ENCODE assay signal across 24 cellular contexts in genomic region chr4:13922459-13922858, GRCh38.
A peak's percentile ranks its signal among the peaks of the same experiment; 100 is the strongest.
DNase-seq lines count a peak whose midpoint lies in the region; ATAC-seq and TF ChIP-seq lines count a peak whose summit lies in the region.
"Had no signal": no experiment of that assay in that cellular context is flagged by ENCODE, and none has a peak within 500 bp of the region (broad histone marks: within the 10 kb centered on the region; RNA-seq: fewer than 3 reads in every experiment).

No MANE protein-coding gene starts in this region.

- no peak overlapping the region; the same call in 1 of the 2 replicates for H3K4me2 ChIP-seq in SK-N-SH
- no peak overlapping the region for H3K4me2 ChIP-seq in GM23338

- H3K4me3 ChIP-seq in SK-N-SH (ENCODE audit: low read depth in 2 of 2, low read length in 1 of 2) (no peak overlapping the region), GM23338 (no peak overlapping the region)
- H3K4me3 ChIP-seq: dorsolateral prefrontal cortex had no signal

- H3K4me1 ChIP-seq in SK-N-SH (ENCODE audit: control insufficient read depth in 1 of 2, insufficient read depth in 2 of 2, low read depth in 1 of 2, low read length in 1 of 2) (peaks cover 0 to 50% of the 10 kb centered on the region in 2 experiments; a peak in 3 of 4 replicates), GM23338 (ENCODE audit: insufficient read depth) (no peaks in the 10 kb centered on the region)

- H3K9me3 ChIP-seq in SK-N-SH = no peaks in the 10 kb centered on the region

- H2AFZ ChIP-seq in SK-N-SH (ENCODE audit: low read depth) (peak overlapping the region; percentile 29; the same call in 1 of the 2 replicates), GM23338 (no peak overlapping the region)

- no peak for TF ChIP-seq CTCF in SK-N-SH (IDR thresholded peaks at IDR 0.05)
- TF ChIP-seq CTCF in chondrocyte (IDR thresholded peaks at IDR 0.05) = no peak
- TF ChIP-seq CTCF in GM23338 (conservative IDR thresholded peaks at IDR 0.05; ENCODE audit: low read depth in 2 of 2) = no peak

- H3K79me2 ChIP-seq in SK-N-SH (ENCODE audit: insufficient read depth) = no peaks in the 10 kb centered on the region
- no peaks in the 10 kb centered on the region for H3K79me2 ChIP-seq in GM23338 (replicated peaks; ENCODE audit: insufficient read depth)

- ATAC-seq in SK-N-SH treated with all-trans-retinoic acid at 6 μM for 48 hours = no peak
- ATAC-seq in HG02870 (IDR thresholded peaks at IDR 0.05; ENCODE audit: unreplicated experiment) = peak; percentile 50
- ATAC-seq in stimulated activated memory B cell treated with anti-CD40 and anti-IgM and Interleukin-4, amounts not matched to agents 10 μg/mL and 1 μg/mL and 100 μg/mL, for 72 hours = peak; percentile 73
- ATAC-seq in GM23338 = no peak
- no peak for ATAC-seq in HG02840 (IDR thresholded peaks at IDR 0.05; ENCODE audit: low FRiP score, unreplicated experiment)
- ATAC-seq: CD8-positive, alpha-beta T cell; PC-3; WTC11 had no signal

- no peaks in the 10 kb centered on the region for H3K27me3 ChIP-seq in SK-N-SH (ENCODE audit: insufficient read depth)
- H3K27me3 ChIP-seq in GM23338 (ENCODE audit: insufficient read depth) = no peaks in the 10 kb centered on the region
- H3K27me3 ChIP-seq: dorsolateral prefrontal cortex had no signal

- no peak for TF ChIP-seq EP300 in SK-N-SH (IDR thresholded peaks at IDR 0.05; ENCODE audit: borderline replicate concordance in 1 of 2, low read depth in 1 of 2, low read length in 1 of 2)

- peak overlapping the region; percentile 90 for H3K27ac Mint-ChIP-seq in chondrocyte (ENCODE audit: unreplicated experiment)
- peak overlapping the region; percentile 28 for H3K27ac Mint-ChIP-seq in stimulated activated memory B cell treated with anti-CD40 and anti-IgM and Interleukin-4, amounts not matched to agents 10 μg/mL and 1 μg/mL and 100 μg/mL, for 72 hours
- no peak overlapping the region for H3K27ac Mint-ChIP-seq in GM23338
- H3K27ac Mint-ChIP-seq: activated naive CD8-positive, alpha-beta T cell; CD8-positive, alpha-beta T cell; memory B cell; WTC11 had no signal

- H3K9ac ChIP-seq in SK-N-SH = peak overlapping the region; percentile 57

- H3K9me2 ChIP-seq in SK-N-SH (no peaks in the 10 kb centered on the region), GM23338 (ENCODE audit: insufficient read depth) (peaks cover 16% of the 10 kb centered on the region)

- H3K27me3 Mint-ChIP-seq in chondrocyte (ENCODE audit: low read depth) = no peaks in the 10 kb centered on the region
- H3K27me3 Mint-ChIP-seq in stimulated activated memory B cell treated with anti-CD40 and anti-IgM and Interleukin-4, amounts not matched to agents 10 μg/mL and 1 μg/mL and 100 μg/mL, for 72 hours = no peaks in the 10 kb centered on the region
- H3K27me3 Mint-ChIP-seq in GM23338 (ENCODE audit: insufficient read depth, low read depth, poor library complexity) = no peaks in the 10 kb centered on the region
- H3K27me3 Mint-ChIP-seq: activated naive CD8-positive, alpha-beta T cell had no signal

- H4K20me1 ChIP-seq in SK-N-SH (ENCODE audit: insufficient read depth) (no peaks in the 10 kb centered on the region), GM23338 (replicated peaks; ENCODE audit: insufficient read depth) (no peaks in the 10 kb centered on the region)

- CTCF ChIA-PET in SK-N-SH (lab: Yijun Ruan, JAX) = interaction anchor here (0.6 kb wide), 1 partner anchor 453 kb away, joined by 3 read pairs; no protein-coding TSS in a partner anchor

- peaks cover 3% of the 10 kb centered on the region for H3K9me3 Mint-ChIP-seq in chondrocyte (ENCODE audit: low read depth)
- H3K9me3 Mint-ChIP-seq in stimulated activated memory B cell treated with anti-CD40 and anti-IgM and Interleukin-4, amounts not matched to agents 10 μg/mL and 1 μg/mL and 100 μg/mL, for 72 hours = peaks cover 3% of the 10 kb centered on the region
- no peaks in the 10 kb centered on the region; the same call in 1 of the 3 replicates for H3K9me3 Mint-ChIP-seq in GM23338

- H3K4me1 Mint-ChIP-seq in chondrocyte (ENCODE audit: low read depth) (peaks cover 72% of the 10 kb centered on the region), GM23338 (peaks cover 15% of the 10 kb centered on the region)
- no peaks in the 10 kb centered on the region for H3K4me1 Mint-ChIP-seq in stimulated activated memory B cell treated with anti-CD40 and anti-IgM and Interleukin-4, amounts not matched to agents 10 μg/mL and 1 μg/mL and 100 μg/mL, for 72 hours
- H3K4me1 Mint-ChIP-seq: memory B cell had no signal

- POLR2A ChIA-PET in SK-N-SH (lab: Yijun Ruan, JAX) = no interaction called here

- DNase-seq in SK-N-SH (no peak), chondrocyte (ENCODE audit: low spot score) (no peak), GM23338 (ENCODE audit: low spot score) (no peak), NOMO-1 (lab: John Stamatoyannopoulos, UW; ENCODE audit: unreplicated experiment in 2 of 2) (no peak)
- DNase-seq: AML-193; CD8-positive, alpha-beta T cell; DMS153; dorsolateral prefrontal cortex; GDM1; H7; kidney glomerular epithelial cell; NCI-H1417; PC-3; Right ventricle myocardium superior; small intestine; T1000 had no signal

- no peaks in the 10 kb centered on the region for H3K36me3 ChIP-seq in SK-N-SH (replicated peaks in 1 of 2; ENCODE audit: control insufficient read depth in 1 of 2, insufficient read depth in 2 of 2, low read length in 1 of 2)
- no peaks in the 10 kb centered on the region for H3K36me3 ChIP-seq in GM23338 (ENCODE audit: insufficient read depth)

- H3F3A ChIP-seq in SK-N-SH (replicated peaks; ENCODE audit: insufficient read depth) (peaks cover 24% of the 10 kb centered on the region), GM23338 (replicated peaks; ENCODE audit: low read depth) (no peaks in the 10 kb centered on the region)

- H3K27ac ChIP-seq in SK-N-SH (ENCODE audit: low read depth in 2 of 2, low read length in 1 of 2) (peak overlapping the region in 1 of 2 experiments; percentile 99; a peak in 2 of 4 replicates), GM23338 (ENCODE audit: low read depth) (no peak overlapping the region)
- H3K27ac ChIP-seq: 22Rv1, dorsolateral prefrontal cortex had no signal

- WGBS in SK-N-SH (ENCODE audit: low lambda C conversion rate) = 100% methylated on average over 2 of the region's 2 CpGs

- no peak for TF ChIP-seq RAD21 in SK-N-SH (IDR thresholded peaks at IDR 0.05; ENCODE audit: low read length)

- no peak overlapping the region for H3K4me3 Mint-ChIP-seq in chondrocyte (ENCODE audit: unreplicated experiment)
- no peak overlapping the region for H3K4me3 Mint-ChIP-seq in stimulated activated memory B cell treated with anti-CD40 and anti-IgM and Interleukin-4, amounts not matched to agents 10 μg/mL and 1 μg/mL and 100 μg/mL, for 72 hours
- H3K4me3 Mint-ChIP-seq in GM23338 = no peak overlapping the region
- H3K4me3 Mint-ChIP-seq: activated naive CD8-positive, alpha-beta T cell; CD8-positive, alpha-beta T cell; memory B cell; WTC11 had no signal

- peaks cover 2% of the 10 kb centered on the region for H3K36me3 Mint-ChIP-seq in chondrocyte (ENCODE audit: low read depth)
- no peaks in the 10 kb centered on the region for H3K36me3 Mint-ChIP-seq in stimulated activated memory B cell treated with anti-CD40 and anti-IgM and Interleukin-4, amounts not matched to agents 10 μg/mL and 1 μg/mL and 100 μg/mL, for 72 hours
- no peaks in the 10 kb centered on the region for H3K36me3 Mint-ChIP-seq in GM23338 (ENCODE audit: low read depth)
- H3K36me3 Mint-ChIP-seq: activated naive CD8-positive, alpha-beta T cell; CD8-positive, alpha-beta T cell; WTC11 had no signal

TF ChIP-seq in SK-N-SH, 30 proteins besides CTCF, POLR2A, EP300 and RAD21 (continues in another document):
- TF ChIP-seq SMC3 (IDR thresholded peaks at IDR 0.05; ENCODE audit: low read depth, low read length) = no peak

TF ChIP-seq in SK-N-SH treated with all-trans-retinoic acid at 6 μM for 48 hours, 23 proteins besides CTCF, POLR2A, EP300 and RAD21:
- TF ChIP-seq ZNF8 (CRISPR knock-in tag; IDR thresholded peaks at IDR 0.05) (no peak), SNAI2 (CRISPR knock-in tag; IDR thresholded peaks at IDR 0.05) (no peak), PPARA (CRISPR knock-in tag; IDR thresholded peaks at IDR 0.05; ENCODE audit: borderline replicate concordance) (no peak), CSDC2 (CRISPR knock-in tag; IDR thresholded peaks at IDR 0.05) (no peak)
- TF ChIP-seq, protein P1, sequence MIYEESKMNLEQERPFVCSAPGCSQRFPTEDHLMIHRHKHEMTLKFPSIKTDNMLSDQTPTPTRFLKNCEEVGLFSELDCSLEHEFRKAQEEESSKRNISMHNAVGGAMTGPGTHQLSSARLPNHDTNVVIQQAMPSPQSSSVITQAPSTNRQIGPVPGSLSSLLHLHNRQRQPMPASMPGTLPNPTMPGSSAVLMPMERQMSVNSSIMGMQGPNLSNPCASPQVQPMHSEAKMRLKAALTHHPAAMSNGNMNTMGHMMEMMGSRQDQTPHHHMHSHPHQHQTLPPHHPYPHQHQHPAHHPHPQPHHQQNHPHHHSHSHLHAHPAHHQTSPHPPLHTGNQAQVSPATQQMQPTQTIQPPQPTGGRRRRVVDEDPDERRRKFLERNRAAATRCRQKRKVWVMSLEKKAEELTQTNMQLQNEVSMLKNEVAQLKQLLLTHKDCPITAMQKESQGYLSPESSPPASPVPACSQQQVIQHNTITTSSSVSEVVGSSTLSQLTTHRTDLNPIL (CRISPR knock-in tag; IDR thresholded peaks at IDR 0.05; ENCODE audit: low read depth) = no peak

TF ChIP-seq in GM23338, 12 proteins besides CTCF, POLR2A, EP300 and RAD21:
- TF ChIP-seq CREB1 (CRISPR knock-in tag; IDR thresholded peaks at IDR 0.05; ENCODE audit: low read depth) (no peak), STAT1 (IDR thresholded peaks at IDR 0.05; ENCODE audit: unreplicated experiment) (no peak), EZH2 (IDR thresholded peaks at IDR 0.05; ENCODE audit: low read depth, unreplicated experiment) (no peak), EZH2phosphoT487 (IDR thresholded peaks at IDR 0.05; ENCODE audit: unreplicated experiment) (no peak), ZNF114 (CRISPR knock-in tag; IDR thresholded peaks at IDR 0.05) (no peak)

Comparison
In these comparisons a context has a peak if more than half of its experiments do, and no peak if none do; other contexts are left out.
1. ATAC-seq: peak in HG02870 (single experiment) and stimulated activated memory B cell treated with anti-CD40 and anti-IgM and Interleukin-4, amounts not matched to agents 10 μg/mL and 1 μg/mL and 100 μg/mL, for 72 hours (single experiment); none in SK-N-SH treated with all-trans-retinoic acid at 6 μM for 48 hours (single experiment), GM23338 (single experiment) and HG02840 (single experiment).